8 cellular contexts compared by ENCODE assay signal in the genomic region with DNA sequence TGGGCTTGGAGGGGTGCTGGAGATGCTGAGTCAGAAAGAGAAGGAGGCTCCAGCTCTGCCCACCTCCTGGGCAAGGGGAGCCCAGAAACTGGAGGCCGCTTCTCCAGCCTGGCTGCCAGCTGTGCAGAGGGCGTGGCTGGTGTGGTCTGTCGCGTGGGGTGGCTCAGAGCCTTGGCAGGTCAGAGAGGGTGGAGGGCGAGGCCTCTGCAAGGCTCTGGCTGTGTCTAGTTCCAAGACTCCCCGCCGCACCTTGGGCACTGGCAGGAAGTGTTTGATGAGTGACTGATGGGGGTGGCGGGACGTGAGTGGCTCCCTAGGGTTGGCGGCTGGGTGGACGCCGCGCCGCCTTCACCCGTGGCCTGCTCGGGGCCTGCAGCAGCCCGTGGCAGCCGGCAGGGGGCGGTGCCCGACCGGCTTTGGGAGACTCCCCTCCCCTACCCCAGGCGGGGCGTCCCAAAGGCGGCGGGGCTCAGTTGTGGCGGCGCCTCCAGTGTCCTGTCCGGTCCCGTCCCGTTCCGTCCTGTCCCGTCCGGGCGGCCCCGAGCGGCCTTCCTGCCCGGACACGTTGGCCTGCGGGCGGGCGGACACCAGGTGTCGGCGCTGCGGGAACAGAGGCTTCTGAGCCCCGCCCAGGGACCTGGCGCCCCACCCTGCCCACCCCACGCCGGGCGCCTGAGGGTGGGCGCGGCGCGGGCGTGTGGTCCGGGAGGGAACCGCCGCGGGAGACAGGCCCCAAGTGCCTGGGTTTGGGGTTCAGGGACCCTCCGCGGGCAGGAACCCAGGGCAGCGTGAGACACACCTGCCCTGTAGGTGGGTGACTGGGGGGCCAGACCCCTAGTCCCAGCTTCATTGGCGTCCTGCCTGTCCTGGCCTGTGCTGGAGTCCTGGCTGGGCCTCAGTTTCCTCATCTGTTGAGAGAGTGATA. TPM values are rescaled to one million over a fixed set of nuclear protein-coding genes. Genes with fewer than 3 reads are reported as not detected.
DNase-seq lines count a peak whose midpoint lies in the region; TF ChIP-seq lines count a peak whose summit lies in the region.

No MANE protein-coding gene starts in this region.

- H3K36me3 ChIP-seq in cardiac muscle cell (no peaks in the 10 kb centered on the region), rectal smooth muscle tissue (ENCODE audit: control insufficient read depth, insufficient read depth, low read length) (no peaks in the 10 kb centered on the region), vagina (no peaks in the 10 kb centered on the region)

- peak overlapping the region; percentile 32 for H3K9ac ChIP-seq in rectal smooth muscle tissue (ENCODE audit: low read length)

- H3K9me3 ChIP-seq in cardiac muscle cell (ENCODE audit: low read depth) (no peaks in the 10 kb centered on the region), vagina (no peaks in the 10 kb centered on the region)

- intact Hi-C loops in vagina (cut with DNase I) = no loop called here

- peak overlapping the region; percentile 23 for H3K4me3 ChIP-seq in cardiac muscle cell
- H3K4me3 ChIP-seq in rectal smooth muscle tissue (ENCODE audit: low read length) = peak overlapping the region; percentile 40
- H3K4me3 ChIP-seq in vagina = peak overlapping the region; percentile 27 to 44

- H3K27ac ChIP-seq in cardiac muscle cell (no peak overlapping the region), rectal smooth muscle tissue (ENCODE audit: low read depth, low read length) (no peak overlapping the region), vagina (peak overlapping the region; percentile 98)

- peak; percentile 80 for TF ChIP-seq CTCF in cardiac muscle cell (IDR thresholded peaks at IDR 0.05; ENCODE audit: low read depth, low read length)
- TF ChIP-seq CTCF in vagina (IDR thresholded peaks at IDR 0.05) = peak; percentile 80 to 91 (median 90)

- H3K4me1 ChIP-seq in cardiac muscle cell (ENCODE audit: low read depth) (no peaks in the 10 kb centered on the region), rectal smooth muscle tissue (ENCODE audit: control insufficient read depth, insufficient read depth, low read length) (peaks cover 7% of the 10 kb centered on the region), vagina (peaks cover 76% of the 10 kb centered on the region)

- TF ChIP-seq POLR2A in vagina (IDR thresholded peaks at IDR 0.05) = no peak

- DNase-seq in NCI-H524 (lab: John Stamatoyannopoulos, UW) (peak; percentile 40 to 48), NCI-H524 treated with DMSO at 0.1 percent for 48 hours (lab: John Stamatoyannopoulos, UW) (no peak), RPMI7951 (ENCODE audit: low read depth) (peak; percentile 47), cardiac muscle cell (ENCODE audit: low read depth in 1 of 2, low spot score in 1 of 2) (peak; percentile 71 to 74), vagina (ENCODE audit: extremely low spot score in 2 of 2) (no peak), NCI-H510A treated with DMSO at 0.1 percent for 48 hours (lab: John Stamatoyannopoulos, UW) (no peak)
- DNase-seq in activated naive CD4-positive, alpha-beta T cell treated with Interleukin-2 at 50 U/mL for 16 hours = peak; percentile 80

- H3K27me3 ChIP-seq in cardiac muscle cell = peaks cover 15% of the 10 kb centered on the region
- no peaks in the 10 kb centered on the region for H3K27me3 ChIP-seq in rectal smooth muscle tissue (ENCODE audit: control insufficient read depth, insufficient read depth, low read length)
- no peaks in the 10 kb centered on the region for H3K27me3 ChIP-seq in vagina

RNA-seq across cellular contexts. Expression of a gene that starts 39.7 kb away (rescaled TPM):
- 1.3 and 2.1 TPM in 2 replicates for total RNA-seq in RPMI7951 (2014; rRNA removed; shearing (Covaris generic))
- total RNA-seq in cardiac muscle cell = not detected in 2 replicates
- polyA plus RNA-seq in cardiac muscle cell = not detected in 2 replicates
- 7.9 TPM for total RNA-seq in vagina

Comparison
In these comparisons a context has a peak if more than half of its experiments do, and no peak if none do; other contexts are left out.
1. DNase-seq: peak in NCI-H524 (2 of 2), RPMI7951 (single experiment), activated naive CD4-positive, alpha-beta T cell treated with Interleukin-2 at 50 U/mL for 16 hours (single experiment) and cardiac muscle cell (2 of 2); none in NCI-H524 treated with DMSO at 0.1 percent for 48 hours (single experiment), vagina (0 of 2) and NCI-H510A treated with DMSO at 0.1 percent for 48 hours (single experiment).
2. Peak in every context shown above with its lines, with median percentiles within 50 percentile points of each other: H3K4me3 ChIP-seq.